In genomic region chr11:45501980-45502545, GRCh38 we compare ENCODE assay signal across 25 cellular contexts.
"Had no signal": no experiment of that assay in that cellular context is flagged by ENCODE, and none has a peak within 500 bp of the region (broad histone marks: within the 10 kb centered on the region; RNA-seq: fewer than 3 reads in every experiment).

No MANE protein-coding gene starts in this region.

- H3K4me3 ChIP-seq: breast epithelium, esophagus muscularis mucosa, gastroesophageal sphincter, heart right ventricle, psoas muscle, skin epidermis, stomach had no signal

- FAIRE-seq: endothelial cell of umbilical vein had no signal

- H3K4me3 Mint-ChIP-seq: activated CD4-positive, alpha-beta T cell treated with anti-CD3 and anti-CD28 coated beads, Interleukin-2, amount 10 ng/mL, durations not matched to agents 7 days and 5 days; activated CD8-positive, alpha-beta T cell treated with anti-CD3 and anti-CD28 coated beads, Interleukin-2, amount 10 ng/mL, durations not matched to agents 7 days and 5 days; activated T-cell treated with anti-CD3 and anti-CD28 coated beads, Interleukin-2, amount 50 U/mL, for 72 hours; natural killer cell; stimulated activated effector memory CD8-positive, alpha-beta T cell treated with anti-CD3 and anti-CD28 coated beads, Interleukin-12 subunit alpha, Interleukin-12 subunit beta, amount 100 ng/mL, for 72 hours had no signal

- H3K27ac Mint-ChIP-seq: activated CD4-positive, alpha-beta T cell treated with anti-CD3 and anti-CD28 coated beads, Interleukin-2, amount 10 ng/mL, durations not matched to agents 7 days and 5 days; activated CD8-positive, alpha-beta T cell treated with anti-CD3 and anti-CD28 coated beads, Interleukin-2, amount 10 ng/mL, durations not matched to agents 7 days and 5 days; activated T-cell treated with anti-CD3 and anti-CD28 coated beads, Interleukin-2, amount 50 U/mL, for 72 hours; natural killer cell; stimulated activated effector memory CD8-positive, alpha-beta T cell treated with anti-CD3 and anti-CD28 coated beads, Interleukin-12 subunit alpha, Interleukin-12 subunit beta, amount 100 ng/mL, for 72 hours had no signal

- H3K4me1 Mint-ChIP-seq: activated CD4-positive, alpha-beta T cell treated with anti-CD3 and anti-CD28 coated beads, Interleukin-2, amount 10 ng/mL, durations not matched to agents 7 days and 5 days; natural killer cell; stimulated activated effector memory CD8-positive, alpha-beta T cell treated with anti-CD3 and anti-CD28 coated beads, Interleukin-12 subunit alpha, Interleukin-12 subunit beta, amount 100 ng/mL, for 72 hours had no signal

- ATAC-seq: activated CD4-positive, CD25-positive, alpha-beta regulatory T cell treated with anti-CD3 and anti-CD28 coated beads, Interleukin-2, amount 50 U/mL, for 24 hours; activated CD8-positive, alpha-beta T cell treated with anti-CD3 and anti-CD28 coated beads, Interleukin-2, amount 10 ng/mL, durations not matched to agents 7 days and 5 days; activated T-cell treated with anti-CD3 and anti-CD28 coated beads, Interleukin-2, amount 50 U/mL, for 72 hours; gastroesophageal sphincter; natural killer cell; psoas muscle; stimulated activated effector memory CD8-positive, alpha-beta T cell treated with anti-CD3 and anti-CD28 coated beads, Interleukin-12 subunit alpha, Interleukin-12 subunit beta, amount 100 ng/mL, for 72 hours had no signal

- H3K36me3 ChIP-seq: breast epithelium, esophagus muscularis mucosa, gastroesophageal sphincter, heart right ventricle, stomach had no signal

- H3K9me3 Mint-ChIP-seq: activated CD4-positive, alpha-beta T cell treated with anti-CD3 and anti-CD28 coated beads, Interleukin-2, amount 10 ng/mL, durations not matched to agents 7 days and 5 days had no signal

- H3K27ac ChIP-seq: breast epithelium, esophagus muscularis mucosa, gastroesophageal sphincter, heart right ventricle, psoas muscle, skin epidermis, stomach had no signal

- H3K4me1 ChIP-seq: breast epithelium, esophagus muscularis mucosa, gastroesophageal sphincter, psoas muscle, stomach had no signal

- H3K36me3 Mint-ChIP-seq: natural killer cell; stimulated activated effector memory CD8-positive, alpha-beta T cell treated with anti-CD3 and anti-CD28 coated beads, Interleukin-12 subunit alpha, Interleukin-12 subunit beta, amount 100 ng/mL, for 72 hours had no signal

- DNase-seq: activated CD4-positive, alpha-beta T cell treated with anti-CD3 and anti-CD28 coated beads, Interleukin-2, amount 10 ng/mL, durations not matched to agents 7 days and 5 days; activated CD8-positive, alpha-beta memory T cell treated with anti-CD3 and anti-CD28 coated beads, Interleukin-2, amount 50 U/mL, for 4 hours; activated CD8-positive, alpha-beta T cell treated with anti-CD3 and anti-CD28 coated beads, Interleukin-2, amount 10 ng/mL, durations not matched to agents 7 days and 5 days; activated effector memory CD4-positive, alpha-beta T cell treated with anti-CD3 and anti-CD28 coated beads, Interleukin-2, amount 50 U/mL, for 16 hours; activated naive CD4-positive, alpha-beta T cell treated with anti-CD3 and anti-CD28 coated beads, Interleukin-2, amount 50 U/mL, for 16 hours; activated T-cell treated with anti-CD3 and anti-CD28 coated beads, Interleukin-2, amount 50 U/mL, for 72 hours; aorta; cortex of kidney; effector CD8-positive, alpha-beta T cell; heart right ventricle; mesenchymal stem cell; natural killer cell; psoas muscle; stimulated activated CD4-positive, alpha-beta T cell treated with anti-CD3 and anti-CD28 coated beads, Interleukin-4, amount 100 ng/mL, for 24 hours; stomach; T-helper 1 cell; T-helper 9 cell; trophoblast cell had no signal
